11 cellular contexts compared by ENCODE assay signal in the genomic region with DNA sequence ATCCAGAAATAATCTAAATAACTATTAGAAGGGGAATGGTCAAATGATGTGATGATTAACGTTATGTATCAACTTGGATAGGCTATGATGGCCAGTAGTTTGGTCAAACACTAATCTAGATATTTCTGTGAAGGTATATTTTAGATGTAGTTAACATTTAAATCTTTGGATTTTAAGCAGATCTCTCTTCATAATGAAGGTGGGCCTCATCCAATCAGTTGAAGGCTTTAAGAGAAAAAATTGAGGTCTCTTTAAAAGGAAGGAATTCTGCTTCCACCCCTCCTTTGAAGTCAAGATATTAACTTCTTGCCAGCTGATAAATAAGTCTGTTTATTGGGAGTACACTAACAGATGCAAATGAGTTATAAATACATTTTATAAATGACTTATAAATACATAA.
"Had no signal": no experiment of that assay in that cellular context is flagged by ENCODE, and none has a peak within 500 bp of the region (broad histone marks: within the 10 kb centered on the region; RNA-seq: fewer than 3 reads in every experiment).

No MANE protein-coding gene starts in this region.

- H3K9me3 ChIP-seq: HAP-1 had no signal

- H3K27ac ChIP-seq: GM23248 had no signal

- FAIRE-seq: H1, H54 had no signal

- H3K9ac ChIP-seq: GM23248 had no signal

- H3K4me2 ChIP-seq: GM23338 had no signal

- DNase-seq: GM23248, GOT3, H7, H9, HCEC 1CT, HFFc6 had no signal

- H3K4me3 ChIP-seq: GM23248, GM23338, HAP-1 had no signal

- H2AFZ ChIP-seq: GM23248, GM23338 had no signal

- H3K4me1 ChIP-seq: HAP-1 had no signal

- H3K36me3 ChIP-seq: HAP-1 had no signal

- ATAC-seq: GM23338, HCT116 had no signal
